9 cellular contexts compared by ENCODE assay signal in genomic region chr2:161415467-161416293, GRCh38. TPM values are rescaled to one million over a fixed set of nuclear protein-coding genes. Genes with fewer than 3 reads are reported as not detected.
DNase-seq lines count a peak whose midpoint lies in the region; ATAC-seq and TF ChIP-seq lines count a peak whose summit lies in the region.
"Had no signal": no experiment of that assay in that cellular context is flagged by ENCODE, and none has a peak within 500 bp of the region (broad histone marks: within the 10 kb centered on the region; RNA-seq: fewer than 3 reads in every experiment).

No MANE protein-coding gene starts in this region.

- intact Hi-C loops in activated B cell treated with CpG ODN at 0.5 μM for 24 hours (cut with micrococcal nuclease) (loop anchor here (1.0 to 5.0 kb wide), 2 partner anchors 10 to 168 kb away; no protein-coding TSS in a partner anchor), ovary (cut with DNase I) (no loop called here)

- H3K4me3 Mint-ChIP-seq in activated B cell treated with CpG ODN at 0.5 μM for 24 hours: peak overlapping the region; percentile 70

- TF ChIP-seq POLR2A in ovary (IDR thresholded peaks at IDR 0.05): no peak

- H3K27me3 ChIP-seq in BE2C: peaks cover 55% of the 10 kb centered on the region
- peaks cover 2% of the 10 kb centered on the region for H3K27me3 ChIP-seq in ovary

- no peak for DNase-seq in BE2C
- DNase-seq in GM10266 (ENCODE audit: extremely low spot score): peak; percentile 56
- no peak for DNase-seq in activated B cell treated with CpG ODN at 0.5 μM for 24 hours
- no peak for DNase-seq in ovary
- no peak for DNase-seq in NK-92 (lab: John Stamatoyannopoulos, UW; ENCODE audit: unreplicated experiment)
- no peak for DNase-seq in DMS153 treated with DMSO at 0.1 percent for 48 hours (lab: John Stamatoyannopoulos, UW; ENCODE audit: unreplicated experiment)
- DNase-seq: foreskin melanocyte had no signal

- TF ChIP-seq CTCF in BE2C (IDR thresholded peaks at IDR 0.05; ENCODE audit: low read depth, low read length) (no peak), GM10266 (IDR thresholded peaks at IDR 0.05; ENCODE audit: control insufficient read depth, insufficient read depth, low read depth, missing control alignments) (no peak), activated B cell treated with CpG ODN at 0.5 μM for 24 hours (IDR thresholded peaks at IDR 0.05) (no peak), ovary (IDR thresholded peaks at IDR 0.05) (no peak)

- H3K36me3 Mint-ChIP-seq in activated B cell treated with CpG ODN at 0.5 μM for 24 hours (ENCODE audit: low read depth): peaks cover 4% of the 10 kb centered on the region

- no peaks in the 10 kb centered on the region for H3K9me3 Mint-ChIP-seq in activated B cell treated with CpG ODN at 0.5 μM for 24 hours

- ATAC-seq in activated B cell treated with CpG ODN at 0.5 μM for 24 hours (ENCODE audit: low read depth) (no peak), HG02884 (IDR thresholded peaks at IDR 0.05; ENCODE audit: unreplicated experiment) (no peak)

- no peak overlapping the region for H3K27ac Mint-ChIP-seq in activated B cell treated with CpG ODN at 0.5 μM for 24 hours

- H3K9me3 ChIP-seq in BE2C (no peaks in the 10 kb centered on the region), iPS-18c (ENCODE audit: control insufficient read depth, insufficient read depth, low read length) (no peaks in the 10 kb centered on the region), ovary (no peaks in the 10 kb centered on the region)

- H3K4me3 ChIP-seq in BE2C (ENCODE audit: low read depth, low read length) (peak overlapping the region; percentile 53), iPS-18c (ENCODE audit: insufficient read depth, low read depth, low read length) (peak overlapping the region; percentile 29; the same call in 1 of the 2 replicates), ovary (no peak overlapping the region)

- POLR2A ChIA-PET in activated B cell treated with CpG ODN at 0.5 μM for 24 hours (lab: Charles Lee): no interaction called here

- TF ChIP-seq EP300 in ovary (IDR thresholded peaks at IDR 0.05): no peak

- CTCF ChIA-PET in activated B cell treated with CpG ODN at 0.5 μM for 24 hours (lab: Charles Lee): no interaction called here

- peaks cover 50% of the 10 kb centered on the region for H3K4me1 Mint-ChIP-seq in activated B cell treated with CpG ODN at 0.5 μM for 24 hours

- H3K36me3 ChIP-seq in BE2C: no peaks in the 10 kb centered on the region
- H3K36me3 ChIP-seq in ovary: no peaks in the 10 kb centered on the region

- peaks cover 55% of the 10 kb centered on the region for H3K27me3 Mint-ChIP-seq in activated B cell treated with CpG ODN at 0.5 μM for 24 hours

- WGBS in ovary, 3 donors: 16 to 20% (median 17%) methylated on average over 21 of the region's 21 CpGs

- H3K4me1 ChIP-seq in BE2C (no peaks in the 10 kb centered on the region), ovary (ENCODE audit: insufficient read depth) (peaks cover 9% of the 10 kb centered on the region)

- H3K27ac ChIP-seq in ovary: no peak overlapping the region

RNA-seq across cellular contexts. Expression of gene TBR1, which starts 0.4 kb away (rescaled TPM):
- not detected for polyA plus RNA-seq in BE2C (2012; ENCODE audit: insufficient read depth, insufficient read length, low read depth)
- total RNA-seq in activated B cell treated with CpG ODN at 0.5 μM for 24 hours: 0.02 and 0.07 TPM in 2 replicates
- total RNA-seq in ovary: not detected
- polyA plus RNA-seq in ovary: not detected
